In the genomic region with DNA sequence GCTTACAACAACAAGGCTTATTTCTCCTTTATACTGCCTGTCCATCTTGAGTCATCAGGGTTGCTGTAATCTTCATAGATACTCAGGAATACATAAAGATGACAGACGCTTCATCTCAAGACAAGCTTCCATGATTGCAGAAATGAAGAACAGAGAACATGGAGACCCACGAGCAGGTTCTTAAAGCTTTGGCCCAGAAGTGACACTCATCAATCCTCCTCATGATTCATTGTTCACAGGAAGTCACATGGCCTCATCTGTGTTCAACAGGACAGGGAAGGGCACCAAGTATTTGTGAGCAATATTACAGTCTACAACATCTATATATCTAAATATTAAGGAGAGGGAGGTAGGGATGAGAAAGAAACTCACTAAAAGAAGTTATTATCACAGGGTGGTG, we compare ENCODE assay signal across 20 cellular contexts. TPM values are rescaled to one million over a fixed set of nuclear protein-coding genes. Genes with fewer than 3 reads are reported as not detected.
A peak's percentile ranks its signal among the peaks of the same experiment; 100 is the strongest.
DNase-seq lines count a peak whose midpoint lies in the region; ATAC-seq and TF ChIP-seq lines count a peak whose summit lies in the region.
"Had no signal": no experiment of that assay in that cellular context is flagged by ENCODE, and none has a peak within 500 bp of the region (broad histone marks: within the 10 kb centered on the region; RNA-seq: fewer than 3 reads in every experiment).

No MANE protein-coding gene starts in this region.

- POLR2A ChIA-PET in activated CD4-positive, alpha-beta memory T cell treated with anti-CD3 and anti-CD28 coated beads for 36 hours (lab: Charles Lee), result interaction anchor here (1.6 to 2.6 kb wide), 3 partner anchors 26 to 37 kb away, joined by 4 to 18 read pairs (median 15); a partner anchor contains a TSS

- no peak for TF ChIP-seq CTCF in epithelial cell of esophagus (IDR thresholded peaks at IDR 0.05; ENCODE audit: insufficient read depth, low read depth, low read length, missing control alignments)

- peaks cover 3% of the 10 kb centered on the region for H3K9me3 Mint-ChIP-seq in activated T-cell treated with anti-CD3 and anti-CD28 coated beads, Interleukin-2, amount 50 U/mL, for 4 hours
- peaks cover 6% of the 10 kb centered on the region for H3K9me3 Mint-ChIP-seq in activated CD4-positive, alpha-beta memory T cell treated with anti-CD3 and anti-CD28 coated beads for 36 hours
- peaks cover 4% of the 10 kb centered on the region for H3K9me3 Mint-ChIP-seq in stimulated activated effector memory CD8-positive, alpha-beta T cell treated with anti-CD3 and anti-CD28 coated beads, Interleukin-12 subunit alpha, Interleukin-12 subunit beta, amount 100 ng/mL, for 72 hours
- H3K9me3 Mint-ChIP-seq: CD8-positive, alpha-beta T cell had no signal

- peak; percentile 56 to 67 for ATAC-seq in activated T-cell treated with anti-CD3 and anti-CD28 coated beads, Interleukin-2, amount 50 U/mL, for 4 hours
- peak; percentile 63 for ATAC-seq in stimulated activated effector memory CD8-positive, alpha-beta T cell treated with anti-CD3 and anti-CD28 coated beads, Interleukin-12 subunit alpha, Interleukin-12 subunit beta, amount 100 ng/mL, for 72 hours
- no peak for ATAC-seq in GM21619 (IDR thresholded peaks at IDR 0.05; ENCODE audit: unreplicated experiment)
- no peak for ATAC-seq in HG02938 (IDR thresholded peaks at IDR 0.05; ENCODE audit: unreplicated experiment)
- ATAC-seq: CD8-positive, alpha-beta T cell; left ventricle myocardium superior; right cardiac atrium; stimulated activated naive B cell treated with anti-CD40 and anti-IgM and Interleukin-4, amounts not matched to agents 10 μg/mL and 1 μg/mL and 100 μg/mL, for 72 hours had no signal

- peak overlapping the region; percentile 56 for H3K27ac Mint-ChIP-seq in activated CD4-positive, alpha-beta memory T cell treated with anti-CD3 and anti-CD28 coated beads for 36 hours
- H3K27ac Mint-ChIP-seq in stimulated activated effector memory CD8-positive, alpha-beta T cell treated with anti-CD3 and anti-CD28 coated beads, Interleukin-12 subunit alpha, Interleukin-12 subunit beta, amount 100 ng/mL, for 72 hours, result peak overlapping the region; percentile 73
- H3K27ac Mint-ChIP-seq: CD8-positive, alpha-beta T cell; H9; stimulated activated naive B cell treated with anti-CD40 and anti-IgM and Interleukin-4, amounts not matched to agents 10 μg/mL and 1 μg/mL and 100 μg/mL, for 72 hours had no signal

- CTCF ChIA-PET in activated CD4-positive, alpha-beta memory T cell treated with anti-CD3 and anti-CD28 coated beads for 36 hours (lab: Charles Lee), result no interaction called here

- no peak overlapping the region for H3K4me3 ChIP-seq in epithelial cell of esophagus (ENCODE audit: low read length)
- H3K4me3 ChIP-seq: SK-N-MC, tibial nerve had no signal

- DNase-seq in activated T-cell treated with anti-CD3 and anti-CD28 coated beads, Interleukin-2, amount 50 U/mL, for 4 hours, result no peak
- DNase-seq in activated T-cell treated with anti-CD3 and anti-CD28 coated beads for 4 hours (no peak), epithelial cell of esophagus (ENCODE audit: low read depth) (peak; percentile 56), NCI-H1930 (lab: John Stamatoyannopoulos, UW) (no peak)
- no peak for DNase-seq in activated CD4-positive, alpha-beta memory T cell treated with anti-CD3 and anti-CD28 coated beads for 36 hours
- no peak for DNase-seq in stimulated activated effector memory CD8-positive, alpha-beta T cell treated with anti-CD3 and anti-CD28 coated beads, Interleukin-12 subunit alpha, Interleukin-12 subunit beta, amount 100 ng/mL, for 72 hours (ENCODE audit: low spot score in 2 of 2)
- DNase-seq: aorta; CD8-positive, alpha-beta T cell; effector CD8-positive, alpha-beta T cell; H9; head of caudate nucleus; left ventricle myocardium superior; occipital lobe; right cardiac atrium; stimulated activated naive B cell treated with anti-CD40 and anti-IgM and Interleukin-4, amounts not matched to agents 10 μg/mL and 1 μg/mL and 100 μg/mL, for 72 hours; T1000 had no signal

- no peaks in the 10 kb centered on the region for H3K27me3 Mint-ChIP-seq in activated T-cell treated with anti-CD3 and anti-CD28 coated beads, Interleukin-2, amount 50 U/mL, for 4 hours (ENCODE audit: low read depth)
- no peaks in the 10 kb centered on the region for H3K27me3 Mint-ChIP-seq in activated CD4-positive, alpha-beta memory T cell treated with anti-CD3 and anti-CD28 coated beads for 36 hours
- H3K27me3 Mint-ChIP-seq: stimulated activated naive B cell treated with anti-CD40 and anti-IgM and Interleukin-4, amounts not matched to agents 10 μg/mL and 1 μg/mL and 100 μg/mL, for 72 hours had no signal

- no peak overlapping the region for H3K4me3 Mint-ChIP-seq in activated T-cell treated with anti-CD3 and anti-CD28 coated beads, Interleukin-2, amount 50 U/mL, for 4 hours
- no peak overlapping the region for H3K4me3 Mint-ChIP-seq in activated CD4-positive, alpha-beta memory T cell treated with anti-CD3 and anti-CD28 coated beads for 36 hours
- H3K4me3 Mint-ChIP-seq in stimulated activated effector memory CD8-positive, alpha-beta T cell treated with anti-CD3 and anti-CD28 coated beads, Interleukin-12 subunit alpha, Interleukin-12 subunit beta, amount 100 ng/mL, for 72 hours, result peak overlapping the region; percentile 28
- H3K4me3 Mint-ChIP-seq: CD8-positive, alpha-beta T cell; H9; stimulated activated naive B cell treated with anti-CD40 and anti-IgM and Interleukin-4, amounts not matched to agents 10 μg/mL and 1 μg/mL and 100 μg/mL, for 72 hours had no signal

- peaks cover 18% of the 10 kb centered on the region for H3K4me1 Mint-ChIP-seq in activated T-cell treated with anti-CD3 and anti-CD28 coated beads, Interleukin-2, amount 50 U/mL, for 4 hours (ENCODE audit: low read depth)
- peaks cover 27% of the 10 kb centered on the region for H3K4me1 Mint-ChIP-seq in activated CD4-positive, alpha-beta memory T cell treated with anti-CD3 and anti-CD28 coated beads for 36 hours (ENCODE audit: low read depth)
- peaks cover 41% of the 10 kb centered on the region for H3K4me1 Mint-ChIP-seq in stimulated activated effector memory CD8-positive, alpha-beta T cell treated with anti-CD3 and anti-CD28 coated beads, Interleukin-12 subunit alpha, Interleukin-12 subunit beta, amount 100 ng/mL, for 72 hours

- H3K36me3 Mint-ChIP-seq in activated T-cell treated with anti-CD3 and anti-CD28 coated beads, Interleukin-2, amount 50 U/mL, for 4 hours (ENCODE audit: insufficient read depth), result peaks cover 5% of the 10 kb centered on the region
- H3K36me3 Mint-ChIP-seq in activated CD4-positive, alpha-beta memory T cell treated with anti-CD3 and anti-CD28 coated beads for 36 hours, result peaks cover 9% of the 10 kb centered on the region
- H3K36me3 Mint-ChIP-seq in stimulated activated effector memory CD8-positive, alpha-beta T cell treated with anti-CD3 and anti-CD28 coated beads, Interleukin-12 subunit alpha, Interleukin-12 subunit beta, amount 100 ng/mL, for 72 hours, result no peaks in the 10 kb centered on the region

- intact Hi-C loops in activated CD4-positive, alpha-beta memory T cell treated with anti-CD3 and anti-CD28 coated beads for 36 hours (cut with micrococcal nuclease), result no loop called here

RNA-seq across cellular contexts. Expression of a gene that starts 36.5 kb away (rescaled TPM):
- 1 to 10 TPM; 5.7 to 7.5 (median 6.5) TPM for total RNA-seq in activated T-cell treated with anti-CD3 and anti-CD28 coated beads, Interleukin-2, amount 50 U/mL, for 4 hours
- total RNA-seq in activated CD4-positive, alpha-beta memory T cell treated with anti-CD3 and anti-CD28 coated beads for 36 hours, result 10 to 100 TPM; 24.5 to 25.5 TPM

Comparison
In these comparisons a context has a peak if more than half of its experiments do, and no peak if none do; other contexts are left out.
1. ATAC-seq: peak in activated T-cell treated with anti-CD3 and anti-CD28 coated beads, Interleukin-2, amount 50 U/mL, for 4 hours (2 of 2) and stimulated activated effector memory CD8-positive, alpha-beta T cell treated with anti-CD3 and anti-CD28 coated beads, Interleukin-12 subunit alpha, Interleukin-12 subunit beta, amount 100 ng/mL, for 72 hours (single experiment); none in GM21619 (single experiment) and HG02938 (single experiment).